ENCODE assay signal across 21 cellular contexts in genomic region chr16:51953541-51953940, GRCh38.
DNase-seq lines count a peak whose midpoint lies in the region; ATAC-seq and TF ChIP-seq lines count a peak whose summit lies in the region.
"Had no signal": no experiment of that assay in that cellular context is flagged by ENCODE, and none has a peak within 500 bp of the region (broad histone marks: within the 10 kb centered on the region; RNA-seq: fewer than 3 reads in every experiment).

No MANE protein-coding gene starts in this region.

- no peaks in the 10 kb centered on the region; the same call in 1 of the 2 replicates for H3K9me1 ChIP-seq in IMR-90 (ENCODE audit: insufficient read depth, low read length)

- peak overlapping the region; percentile 65; the same call in 1 of the 2 replicates for H2BK20ac ChIP-seq in IMR-90 (ENCODE audit: low read depth, low read length)

- no peaks in the 10 kb centered on the region for H4K20me1 ChIP-seq in IMR-90 (ENCODE audit: insufficient read depth, low read length)
- H4K20me1 ChIP-seq: BLaER1 treated with 17β-estradiol and CSF1 and Interleukin-3, amounts not matched to agents 10 nM and 100 nM had no signal

- WGBS in IMR-90 (ENCODE audit: extremely low coverage in 2 of 2, insufficient read length in 1 of 2), 2 experiments = 100% methylated on average over 1 of the region's 4 CpGs; no CpG with 5 or more reads in 1 of the 2 experiments
- 55 to 73% (median 70%) methylated on average over 3 to 4 of the region's 4 CpGs for WGBS in spleen, 5 donors

- H3K9me3 ChIP-seq in IMR-90 (ENCODE audit: control insufficient read depth, insufficient read depth, low read length) (no peaks in the 10 kb centered on the region), spleen (no peaks in the 10 kb centered on the region)
- H3K9me3 ChIP-seq: A549; BLaER1 treated with 17β-estradiol and CSF1 and Interleukin-3, amounts not matched to agents 10 nM and 100 nM; Caco-2 had no signal

- no peak overlapping the region for H3K23ac ChIP-seq in IMR-90 (ENCODE audit: low read depth, low read length)

- no peaks in the 10 kb centered on the region for H3K36me3 Mint-ChIP-seq in nephron progenitor cell (ENCODE audit: low read depth)
- H3K36me3 Mint-ChIP-seq: CD8-positive, alpha-beta T cell had no signal

- dilution Hi-C loops in IMR-90 (cut with HindIII; ENCODE audit: low sequenced_read_pairs, unreplicated experiment) = no loop called here

- H4K5ac ChIP-seq in IMR-90 (ENCODE audit: low read depth, low read length) = no peak overlapping the region

- peak overlapping the region; percentile 34; the same call in 1 of the 2 replicates for H2AK5ac ChIP-seq in IMR-90 (ENCODE audit: low read depth, low read length)

- H3K4me1 ChIP-seq in IMR-90 (ENCODE audit: control insufficient read depth, insufficient read depth, low read length) (peaks cover 4% of the 10 kb centered on the region; the same call in 1 of the 2 replicates), spleen (no peaks in the 10 kb centered on the region)
- H3K4me1 ChIP-seq: A549; BLaER1 treated with 17β-estradiol and CSF1 and Interleukin-3, amounts not matched to agents 10 nM and 100 nM; Caco-2 had no signal

- H2BK120ac ChIP-seq in IMR-90 (ENCODE audit: low read depth, low read length) = peak overlapping the region; percentile 56

- no peak for TF ChIP-seq RAD21 in IMR-90 (IDR thresholded peaks at IDR 0.05; ENCODE audit: low read length)

- BruUV-seq in IMR-90 (replicated peaks; lab: Mats Ljungman, UMichigan) = no TSS peak

- H3K36me3 ChIP-seq in IMR-90 (ENCODE audit: control insufficient read depth, insufficient read depth, low read length) (no peaks in the 10 kb centered on the region), spleen (no peaks in the 10 kb centered on the region)
- H3K36me3 ChIP-seq: BLaER1 treated with 17β-estradiol and CSF1 and Interleukin-3, amounts not matched to agents 10 nM and 100 nM had no signal

- H3K4me3 ChIP-seq in IMR-90 (ENCODE audit: insufficient read depth, low read depth, low read length) = no peak overlapping the region
- no peak overlapping the region for H3K4me3 ChIP-seq in spleen
- H3K4me3 ChIP-seq: A549; BLaER1 treated with 17β-estradiol and CSF1 and Interleukin-3, amounts not matched to agents 10 nM and 100 nM; GM12878 had no signal

- H2AFZ ChIP-seq in IMR-90 (replicated peaks; ENCODE audit: low read length, poor library complexity) = peak overlapping the region; percentile 4

- H3K4me3 Mint-ChIP-seq in nephron progenitor cell = no peak overlapping the region
- H3K4me3 Mint-ChIP-seq: B cell; CD4-positive, alpha-beta T cell; CD8-positive, alpha-beta T cell had no signal

- H3K14ac ChIP-seq in IMR-90 (replicated peaks; ENCODE audit: low read depth, low read length) = no peak overlapping the region

- H3K18ac ChIP-seq in IMR-90 (ENCODE audit: low read depth, low read length) = no peak overlapping the region

- no peak overlapping the region for H3K4ac ChIP-seq in IMR-90 (ENCODE audit: low read depth, low read length)

- CTCF ChIA-PET in IMR-90 (lab: Yijun Ruan, JAX) = interaction anchor here (1.5 kb wide), 1 partner anchor 12 kb away, joined by 6 read pairs; no protein-coding TSS in a partner anchor

- H2AK9ac ChIP-seq in IMR-90 (replicated peaks; ENCODE audit: low read depth, low read length, poor library complexity) = no peak overlapping the region

- in situ Hi-C loops in IMR-90 (cut with MboI; ENCODE audit: low sequenced_read_pairs) = no loop called here

- DNase-seq in ELF-1 (ENCODE audit: low read depth, low spot score) = peak; percentile 18
- no peak for DNase-seq in IMR-90
- DNase-seq in left kidney (ENCODE audit: low read depth, low spot score) = peak; percentile 91
- DNase-seq in nephron progenitor cell = no peak
- DNase-seq in foreskin melanocyte = no peak
- no peak for DNase-seq in spleen
- DNase-seq: AML-193; Caco-2; Calu3; CD4-positive, alpha-beta T cell; CD8-positive, alpha-beta T cell; DMS79 treated with DMSO at 0.1 percent for 48 hours; GDM1 had no signal

- H3K9me3 Mint-ChIP-seq in nephron progenitor cell = no peaks in the 10 kb centered on the region
- H3K9me3 Mint-ChIP-seq: CD4-positive, alpha-beta T cell had no signal

- H2BK5ac ChIP-seq in IMR-90 (ENCODE audit: low read depth, low read length, poor library complexity, severe bottlenecking) = no peak overlapping the region

- H3K27me3 ChIP-seq in IMR-90 (ENCODE audit: control insufficient read depth, insufficient read depth, low read length) = no peaks in the 10 kb centered on the region
- H3K27me3 ChIP-seq in spleen (replicated peaks in 1 of 7) = peaks cover 0 to 6% (median 0%) of the 10 kb centered on the region in 7 donors
- H3K27me3 ChIP-seq: BLaER1 treated with 17β-estradiol and CSF1 and Interleukin-3, amounts not matched to agents 10 nM and 100 nM had no signal

- H4K91ac ChIP-seq in IMR-90 (ENCODE audit: insufficient read depth, low read depth, low read length) = peak overlapping the region; percentile 23; the same call in 1 of the 2 replicates

- no peak overlapping the region for H3K56ac ChIP-seq in IMR-90 (ENCODE audit: extremely low read depth, insufficient read depth, low read length)

- H3K79me1 ChIP-seq in IMR-90 (ENCODE audit: low read depth in 1 of 2, low read length in 2 of 2) = no peaks in the 10 kb centered on the region

- peak overlapping the region; percentile 67; the same call in 1 of the 3 replicates for H2BK15ac ChIP-seq in IMR-90 (ENCODE audit: low read depth, low read length)

- H3K27ac Mint-ChIP-seq in nephron progenitor cell = peak overlapping the region; percentile 87
- H3K27ac Mint-ChIP-seq: B cell; CD4-positive, alpha-beta T cell; CD8-positive, alpha-beta T cell had no signal

- TF ChIP-seq CTCF in IMR-90 (conservative IDR thresholded peaks at IDR 0.05; ENCODE audit: low read depth, low read length) = no peak
- no peak for TF ChIP-seq CTCF in nephron progenitor cell (IDR thresholded peaks at IDR 0.05)
- TF ChIP-seq CTCF in spleen (IDR thresholded peaks at IDR 0.05 in 8 of 11, conservative IDR thresholded peaks at IDR 0.05 in 3 of 11) = no peak

- POLR2A ChIA-PET in IMR-90 (lab: Charles Lee; ENCODE audit: unreplicated experiment) = no interaction called here

- no peak overlapping the region for H3K4me2 ChIP-seq in IMR-90 (ENCODE audit: low read depth, low read length)
- H3K4me2 ChIP-seq: A549; BLaER1 treated with 17β-estradiol and CSF1 and Interleukin-3, amounts not matched to agents 10 nM and 100 nM had no signal

- H3K9ac ChIP-seq in IMR-90 (ENCODE audit: low read depth, low read length) = no peak overlapping the region
- H3K9ac ChIP-seq: BLaER1 treated with 17β-estradiol and CSF1 and Interleukin-3, amounts not matched to agents 10 nM and 100 nM had no signal

- no peak overlapping the region for H3K27ac ChIP-seq in IMR-90 (ENCODE audit: insufficient read depth, low read length)
- H3K27ac ChIP-seq in spleen = no peak overlapping the region
- H3K27ac ChIP-seq: 22Rv1; A549; BLaER1 treated with 17β-estradiol and CSF1 and Interleukin-3, amounts not matched to agents 10 nM and 100 nM; C4-2B had no signal

- H4K8ac ChIP-seq in IMR-90 (ENCODE audit: low read depth in 2 of 2, low read length in 2 of 2) = peak overlapping the region in 1 of 2 experiments; percentile 6; a peak in 1 of 4 replicates

- peaks cover 62% of the 10 kb centered on the region for H3K4me1 Mint-ChIP-seq in nephron progenitor cell
- H3K4me1 Mint-ChIP-seq: B cell had no signal

- TF ChIP-seq POLR2A in IMR-90 (IDR thresholded peaks at IDR 0.05; ENCODE audit: low read depth, low read length) (no peak), spleen (IDR thresholded peaks at IDR 0.05) (no peak)

- no peaks in the 10 kb centered on the region for H3K27me3 Mint-ChIP-seq in nephron progenitor cell (ENCODE audit: low read depth, poor library complexity)
- H3K27me3 Mint-ChIP-seq: B cell; CD4-positive, alpha-beta T cell had no signal

- intact Hi-C loops in IMR-90 (cut with micrococcal nuclease) (no loop called here), spleen (cut with DNase I; ENCODE audit: low total_unique reads) (no loop called here)

- ATAC-seq in IMR-90 (ENCODE audit: low read depth) = no peak
- ATAC-seq in HG03565 (IDR thresholded peaks at IDR 0.05; ENCODE audit: unreplicated experiment) = no peak
- no peak for ATAC-seq in HG02610 (IDR thresholded peaks at IDR 0.05; ENCODE audit: unreplicated experiment)
- ATAC-seq: A549; CD8-positive, alpha-beta T cell; GM12878 had no signal

TF ChIP-seq in IMR-90, 13 proteins besides CTCF, POLR2A, EP300 and RAD21:
- no peak for TF ChIP-seq CHD1 (IDR thresholded peaks at IDR 0.05; ENCODE audit: low read depth, low read length)
- TF ChIP-seq ELK1 (IDR thresholded peaks at IDR 0.05; ENCODE audit: borderline replicate concordance, low read depth, low read length) = no peak
- TF ChIP-seq FOS (IDR thresholded peaks at IDR 0.05; ENCODE audit: low read depth, low read length) = no peak
- TF ChIP-seq BHLHE40 (IDR thresholded peaks at IDR 0.05; ENCODE audit: low read depth, low read length) = no peak
- TF ChIP-seq MXI1 (IDR thresholded peaks at IDR 0.05; ENCODE audit: borderline replicate concordance, low read depth, low read length) = no peak
- TF ChIP-seq RCOR1 (IDR thresholded peaks at IDR 0.05; ENCODE audit: insufficient replicate concordance, low read length) = no peak
- no peak for TF ChIP-seq MAFK (IDR thresholded peaks at IDR 0.05; ENCODE audit: low read depth, low read length)
- TF ChIP-seq RFX5 (IDR thresholded peaks at IDR 0.05; ENCODE audit: low read depth, low read length) = no peak
- TF ChIP-seq USF2 (IDR thresholded peaks at IDR 0.05; ENCODE audit: low read depth, low read length) = no peak
- no peak for TF ChIP-seq NFE2L2 (IDR thresholded peaks at IDR 0.05; ENCODE audit: low read depth, low read length)
- no peak for TF ChIP-seq SMC3 (IDR thresholded peaks at IDR 0.05; ENCODE audit: low read depth, low read length)
- TF ChIP-seq CEBPB (IDR thresholded peaks at IDR 0.05; ENCODE audit: low read depth, low read length) = no peak
- no peak for TF ChIP-seq MAZ (IDR thresholded peaks at IDR 0.05; ENCODE audit: borderline replicate concordance, low read depth, low read length)

Comparison
In these comparisons a context has a peak if more than half of its experiments do, and no peak if none do; other contexts are left out.
1. DNase-seq: peak in ELF-1 (single experiment) and left kidney (single experiment); none in IMR-90 (single experiment), nephron progenitor cell (single experiment), foreskin melanocyte (single experiment) and spleen (single experiment).